Comparison of ENCODE assay signal across 9 cellular contexts in genomic region chr2:71484354-71484753, GRCh38.
"Had no signal": no experiment of that assay in that cellular context is flagged by ENCODE, and none has a peak within 500 bp of the region (broad histone marks: within the 10 kb centered on the region; RNA-seq: fewer than 3 reads in every experiment).

No MANE protein-coding gene starts in this region.

- H3K4me1 ChIP-seq: HAP-1 had no signal

- DNase-seq: GM23248, GOT3, H7, H9, HCEC 1CT, HFFc6 had no signal

- H3K4me3 ChIP-seq: GM23248, GM23338, HAP-1 had no signal

- H3K36me3 ChIP-seq: HAP-1 had no signal

- H3K9me3 ChIP-seq: HAP-1 had no signal

- ATAC-seq: GM23338, HCT116 had no signal

- H3K4me3 Mint-ChIP-seq: GM23338, H9, HFFc6 had no signal

- H3K27ac ChIP-seq: GM23248 had no signal

- H3K9me3 Mint-ChIP-seq: GM23338, H9, HFFc6 had no signal

- H3K27ac Mint-ChIP-seq: GM23338, H9, HFFc6 had no signal
